ENCODE assay signal across 9 cellular contexts in the genomic region with DNA sequence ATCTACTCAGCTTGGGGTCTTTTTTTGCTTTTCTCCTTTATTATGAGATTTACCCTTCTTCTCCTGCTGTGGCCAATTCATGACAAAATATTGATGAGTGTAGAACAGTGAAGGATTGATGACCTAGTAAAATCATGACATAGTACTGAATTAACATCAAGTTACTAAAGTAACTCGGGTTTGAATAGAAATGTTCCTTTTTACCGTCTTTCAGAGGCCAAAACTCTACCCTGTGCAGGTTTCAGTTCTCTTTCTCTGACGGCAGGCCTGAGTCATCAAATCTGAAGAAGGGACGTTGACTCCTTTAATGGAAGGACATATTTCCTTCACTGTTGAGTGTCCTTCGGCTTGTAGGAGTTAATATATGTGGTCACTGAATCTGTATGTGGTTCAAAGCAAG.
A peak's percentile ranks its signal among the peaks of the same experiment; 100 is the strongest.
DNase-seq lines count a peak whose midpoint lies in the region; ATAC-seq and TF ChIP-seq lines count a peak whose summit lies in the region.
"Had no signal": no experiment of that assay in that cellular context is flagged by ENCODE, and none has a peak within 500 bp of the region (broad histone marks: within the 10 kb centered on the region; RNA-seq: fewer than 3 reads in every experiment).

No MANE protein-coding gene starts in this region.

- H4K20me1 ChIP-seq in MM.1S (ENCODE audit: insufficient read depth, low read length), result no peaks in the 10 kb centered on the region

- H3K27ac ChIP-seq in MM.1S (ENCODE audit: low read length) (peak overlapping the region; percentile 88), brain microvascular endothelial cell (no peak overlapping the region)

- H3K36me3 Mint-ChIP-seq in nephron progenitor cell (ENCODE audit: low read depth), result peaks cover 93% of the 10 kb centered on the region

- DNase-seq in MM.1S (peak; percentile 90), nephron progenitor cell (no peak), brain microvascular endothelial cell (no peak), Ammon's horn (ENCODE audit: low spot score) (no peak), NCI-H345 treated with DMSO at 0.1 percent for 48 hours (lab: John Stamatoyannopoulos, UW; ENCODE audit: unreplicated experiment) (no peak)
- no peak for DNase-seq in activated CD4-positive, alpha-beta T cell treated with anti-CD3 and anti-CD28 coated beads for 1 hour
- DNase-seq: activated naive CD8-positive, alpha-beta T cell treated with anti-CD3 and anti-CD28 coated beads, Interleukin-2, amount 10 ng/mL, durations not matched to agents 7 days and 5 days had no signal

- H3F3A ChIP-seq in MM.1S (ENCODE audit: insufficient read depth, low read length), result peaks cover 17% of the 10 kb centered on the region

- H3K9me3 Mint-ChIP-seq in nephron progenitor cell, result no peaks in the 10 kb centered on the region
- H3K9me3 Mint-ChIP-seq: activated naive CD8-positive, alpha-beta T cell treated with anti-CD3 and anti-CD28 coated beads, Interleukin-2, amount 10 ng/mL, durations not matched to agents 7 days and 5 days had no signal

- H3K4me1 ChIP-seq in MM.1S (ENCODE audit: low read length), result peaks cover 28% of the 10 kb centered on the region

- peaks cover 1% of the 10 kb centered on the region for H3K27me3 Mint-ChIP-seq in nephron progenitor cell (ENCODE audit: low read depth, poor library complexity)
- H3K27me3 Mint-ChIP-seq: activated naive CD8-positive, alpha-beta T cell treated with anti-CD3 and anti-CD28 coated beads, Interleukin-2, amount 10 ng/mL, durations not matched to agents 7 days and 5 days had no signal

- no peak overlapping the region for H3K4me3 Mint-ChIP-seq in nephron progenitor cell
- H3K4me3 Mint-ChIP-seq: activated naive CD8-positive, alpha-beta T cell treated with anti-CD3 and anti-CD28 coated beads, Interleukin-2, amount 10 ng/mL, durations not matched to agents 7 days and 5 days had no signal

- TF ChIP-seq CTCF in MM.1S (IDR thresholded peaks at IDR 0.05; ENCODE audit: low read length), result no peak
- no peak for TF ChIP-seq CTCF in nephron progenitor cell (IDR thresholded peaks at IDR 0.05)
- TF ChIP-seq CTCF in brain microvascular endothelial cell (IDR thresholded peaks at IDR 0.05; ENCODE audit: low read depth, low read length, missing control alignments), result no peak

- ATAC-seq in GM18909 (IDR thresholded peaks at IDR 0.05; ENCODE audit: poor library complexity, unreplicated experiment) (peak; percentile 97), HG02610 (IDR thresholded peaks at IDR 0.05; ENCODE audit: unreplicated experiment) (peak; percentile 85)

- peak overlapping the region; percentile 70 for H3K27ac Mint-ChIP-seq in nephron progenitor cell
- H3K27ac Mint-ChIP-seq: activated naive CD8-positive, alpha-beta T cell treated with anti-CD3 and anti-CD28 coated beads, Interleukin-2, amount 10 ng/mL, durations not matched to agents 7 days and 5 days had no signal

- no peaks in the 10 kb centered on the region for H3K27me3 ChIP-seq in MM.1S (replicated peaks; ENCODE audit: insufficient read depth, low read length)
- H3K27me3 ChIP-seq in brain microvascular endothelial cell (replicated peaks), result no peaks in the 10 kb centered on the region

- no peak overlapping the region; the same call in 1 of the 2 replicates for H2AFZ ChIP-seq in MM.1S (ENCODE audit: low read length)

- no peaks in the 10 kb centered on the region for H3K9me3 ChIP-seq in MM.1S (replicated peaks; ENCODE audit: insufficient read depth, low read length)

- no peaks in the 10 kb centered on the region for H3K4me1 Mint-ChIP-seq in nephron progenitor cell

- H3K4me2 ChIP-seq in MM.1S (ENCODE audit: low read depth, low read length), result peak overlapping the region; percentile 61

- H3K9me2 ChIP-seq in MM.1S (replicated peaks; ENCODE audit: insufficient read depth, low read length), result no peaks in the 10 kb centered on the region

- H3K4me3 ChIP-seq in MM.1S (ENCODE audit: low read length) (peak overlapping the region; percentile 5; the same call in 1 of the 2 replicates), brain microvascular endothelial cell (ENCODE audit: low read depth, low read length) (no peak overlapping the region)

- no peaks in the 10 kb centered on the region for H3K36me3 ChIP-seq in MM.1S (replicated peaks; ENCODE audit: insufficient read depth, low read length)
- peaks cover 33% of the 10 kb centered on the region for H3K36me3 ChIP-seq in brain microvascular endothelial cell (replicated peaks)

- in situ Hi-C loops in brain microvascular endothelial cell (cut with HindIII; ENCODE audit: low pct_ligation_motif_present, low sequenced_read_pairs), result no loop called here

- peaks cover 6% of the 10 kb centered on the region; the same call in 1 of the 2 replicates for H3K79me2 ChIP-seq in MM.1S (ENCODE audit: low read length)

- peak overlapping the region; percentile 30 for H3K9ac ChIP-seq in MM.1S (ENCODE audit: low read length)
